ENCODE assay signal across 7 cellular contexts in the genomic region with DNA sequence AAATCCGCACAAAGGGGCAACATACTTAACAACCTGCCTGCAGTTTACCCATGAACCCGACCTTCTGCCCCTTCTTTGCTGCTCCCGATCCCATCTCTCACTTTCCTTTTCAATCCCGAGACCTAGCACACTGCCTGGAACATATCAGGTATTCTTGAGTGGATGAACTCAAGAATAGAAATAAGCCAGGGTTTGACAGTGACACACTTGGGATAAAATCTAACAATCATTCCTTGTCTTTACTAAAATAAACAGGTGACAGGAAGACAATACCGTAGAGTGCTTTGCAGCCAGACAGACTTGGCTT. TPM values are rescaled to one million over a fixed set of nuclear protein-coding genes. Genes with fewer than 3 reads are reported as not detected.
DNase-seq lines count a peak whose midpoint lies in the region; ATAC-seq and TF ChIP-seq lines count a peak whose summit lies in the region.

No MANE protein-coding gene starts in this region.

- TF ChIP-seq EP300 in stomach (IDR thresholded peaks at IDR 0.05), result no peak

- peak overlapping the region; percentile 87 for H3K4me3 Mint-ChIP-seq in activated T-helper 17 cell treated with anti-CD3 and anti-CD28 coated beads, Interleukin-2, amount 50 U/mL, for 72 hours

- no peaks in the 10 kb centered on the region for H3K27me3 Mint-ChIP-seq in activated T-helper 17 cell treated with anti-CD3 and anti-CD28 coated beads, Interleukin-2, amount 50 U/mL, for 72 hours

- TF ChIP-seq POLR2A in stomach (IDR thresholded peaks at IDR 0.05), result no peak

- H3K9ac ChIP-seq in HUES48 (ENCODE audit: low read depth, low read length) (peak overlapping the region; percentile 71; the same call in 1 of the 2 replicates), iPS-20b (ENCODE audit: low read depth, low read length) (peak overlapping the region; percentile 96; the same call in 1 of the 2 replicates)

- H3K27me3 ChIP-seq in HUES48 (ENCODE audit: control insufficient read depth, insufficient read depth, low read length), result no peaks in the 10 kb centered on the region
- no peaks in the 10 kb centered on the region for H3K27me3 ChIP-seq in iPS-20b (ENCODE audit: insufficient read depth, low read length)
- H3K27me3 ChIP-seq in stomach, result no peaks in the 10 kb centered on the region

- TF ChIP-seq CTCF in stomach (IDR thresholded peaks at IDR 0.05), result no peak

- H3K27ac Mint-ChIP-seq in activated T-helper 17 cell treated with anti-CD3 and anti-CD28 coated beads, Interleukin-2, amount 50 U/mL, for 72 hours, result peak overlapping the region; percentile 78

- DNase-seq in stomach (no peak), glomerular visceral epithelial cell (ENCODE audit: extremely low spot score) (no peak)
- no peak for DNase-seq in activated CD4-positive, alpha-beta T cell treated with anti-CD3 and anti-CD28 coated beads, Interleukin-2, amount 50 U/mL, for 48 hours

- H3K4me1 ChIP-seq in HUES48 (ENCODE audit: control insufficient read depth, insufficient read depth, low read length) (peaks cover 6% of the 10 kb centered on the region; the same call in 1 of the 2 replicates), iPS-20b (ENCODE audit: insufficient read depth, low read length) (no peaks in the 10 kb centered on the region), stomach (peaks cover 12 to 45% (median 33%) of the 10 kb centered on the region in 4 donors)

- no peak overlapping the region for H3K27ac ChIP-seq in HUES48 (ENCODE audit: low read depth, low read length)
- H3K27ac ChIP-seq in iPS-20b (ENCODE audit: low read length), result no peak overlapping the region
- peak overlapping the region in 4 of 5 donors; percentile 92 to 98 (median 96) for H3K27ac ChIP-seq in stomach

- peaks cover 56% of the 10 kb centered on the region for H3K36me3 Mint-ChIP-seq in activated T-helper 17 cell treated with anti-CD3 and anti-CD28 coated beads, Interleukin-2, amount 50 U/mL, for 72 hours (ENCODE audit: low read depth)

- intact Hi-C loops in stomach (cut with DNase I; ENCODE audit: low total_unique reads), result loop anchor here (5.0 kb wide), 1 partner anchor 46 kb away; the partner anchor contains the start of genes HIRA and MRPL40

- ATAC-seq in activated T-helper 17 cell treated with anti-CD3 and anti-CD28 coated beads, Interleukin-2, amount 50 U/mL, for 72 hours (replicated peaks), result no peak
- ATAC-seq in HG03571 (IDR thresholded peaks at IDR 0.05; ENCODE audit: unreplicated experiment), result no peak

- no peaks in the 10 kb centered on the region for H3K9me3 Mint-ChIP-seq in activated T-helper 17 cell treated with anti-CD3 and anti-CD28 coated beads, Interleukin-2, amount 50 U/mL, for 72 hours

- WGBS in stomach, 5 donors, result 3 to 5% (median 4%) methylated on average over 5 of the region's 5 CpGs

- peaks cover 32% of the 10 kb centered on the region for H3K4me1 Mint-ChIP-seq in activated T-helper 17 cell treated with anti-CD3 and anti-CD28 coated beads, Interleukin-2, amount 50 U/mL, for 72 hours

- H3K9me3 ChIP-seq in HUES48 (ENCODE audit: control insufficient read depth, insufficient read depth, low read length) (no peaks in the 10 kb centered on the region), iPS-20b (ENCODE audit: insufficient read depth, low read depth, low read length) (no peaks in the 10 kb centered on the region), stomach (no peaks in the 10 kb centered on the region)

- H3K36me3 ChIP-seq in HUES48 (ENCODE audit: control insufficient read depth, insufficient read depth, low read length) (peaks cover 40% of the 10 kb centered on the region), iPS-20b (ENCODE audit: insufficient read depth, low read depth, low read length) (peaks cover 39% of the 10 kb centered on the region), stomach (peaks cover 17 to 31% (median 25%) of the 10 kb centered on the region in 4 donors)

- peak overlapping the region; percentile 71 for H3K4me3 ChIP-seq in HUES48 (ENCODE audit: low read depth, low read length)
- H3K4me3 ChIP-seq in iPS-20b (ENCODE audit: low read length), result peak overlapping the region; percentile 83
- peak overlapping the region; percentile 66 to 97 (median 84) for H3K4me3 ChIP-seq in stomach

RNA-seq across cellular contexts. Expression of gene UFD1, which starts 1.0 kb away (rescaled TPM):
- 10 to 100 TPM; 56.0 to 93.5 TPM for total RNA-seq in activated T-helper 17 cell treated with anti-CD3 and anti-CD28 coated beads, Interleukin-2, amount 50 U/mL, for 72 hours
- 10 to 100 TPM in 4 of 5 donors, 1 to 10 TPM in 1; 3.8 to 78.6 (median 36.4) TPM for total RNA-seq in stomach
- 10 to 100 TPM; 63.4 to 86.6 (median 64.9) TPM for polyA plus RNA-seq in stomach

RNA-seq across cellular contexts. Expression of gene CDC45, which starts 1.7 kb away (rescaled TPM):
- 10 to 100 TPM; 64.2 to 99.9 TPM for total RNA-seq in activated T-helper 17 cell treated with anti-CD3 and anti-CD28 coated beads, Interleukin-2, amount 50 U/mL, for 72 hours
- 10 to 100 TPM in 1 of 5 donors, 1 to 10 TPM in 3, not detected in 1; 1.2 to 44.2 (median 4.9) TPM for total RNA-seq in stomach
- 1 to 10 TPM; 2.3 to 7.8 (median 5.4) TPM for polyA plus RNA-seq in stomach

RNA-seq across cellular contexts. Expression of gene C22orf39, which starts 30.5 kb away (rescaled TPM):
- total RNA-seq in activated T-helper 17 cell treated with anti-CD3 and anti-CD28 coated beads, Interleukin-2, amount 50 U/mL, for 72 hours, result 10 to 100 TPM; 18.6 to 21.7 TPM
- total RNA-seq in stomach, result 100 to 1,000 TPM in 1 of 5 donors, 10 to 100 TPM in 4; 23.6 to 124 (median 46.3) TPM
- 10 to 100 TPM; 33.1 to 58.2 (median 36.6) TPM for polyA plus RNA-seq in stomach

RNA-seq across cellular contexts. Expression of gene MRPL40, which starts 45.7 kb away (rescaled TPM):
- total RNA-seq in activated T-helper 17 cell treated with anti-CD3 and anti-CD28 coated beads, Interleukin-2, amount 50 U/mL, for 72 hours, result 10 to 100 TPM; 11.8 to 25.7 TPM
- total RNA-seq in stomach, result 10 to 100 TPM in 3 of 5 donors, 1 to 10 TPM in 2; 2.3 to 25.0 (median 11.2) TPM
- polyA plus RNA-seq in stomach, result 10 to 100 TPM; 43.6 to 61.1 (median 57.3) TPM

RNA-seq across cellular contexts. Expression of gene CLDN5, which starts 46.2 kb away (rescaled TPM):
- total RNA-seq in activated T-helper 17 cell treated with anti-CD3 and anti-CD28 coated beads, Interleukin-2, amount 50 U/mL, for 72 hours, result under 1 TPM in 1 of 2 donors, not detected in 1; 0.13 TPM
- 10 to 100 TPM; 36.5 to 67.7 (median 58.8) TPM for total RNA-seq in stomach
- 10 to 100 TPM; 13.1 to 40.2 (median 24.0) TPM for polyA plus RNA-seq in stomach

Comparison
In these comparisons a context has a peak if more than half of its experiments do, and no peak if none do; other contexts are left out.
1. H3K27ac ChIP-seq: peak in stomach (4 of 5); none in HUES48 (single experiment) and iPS-20b (single experiment).
2. Peak in every context shown above with its lines, with median percentiles within 50 percentile points of each other: H3K4me3 ChIP-seq.